In the genomic region with DNA sequence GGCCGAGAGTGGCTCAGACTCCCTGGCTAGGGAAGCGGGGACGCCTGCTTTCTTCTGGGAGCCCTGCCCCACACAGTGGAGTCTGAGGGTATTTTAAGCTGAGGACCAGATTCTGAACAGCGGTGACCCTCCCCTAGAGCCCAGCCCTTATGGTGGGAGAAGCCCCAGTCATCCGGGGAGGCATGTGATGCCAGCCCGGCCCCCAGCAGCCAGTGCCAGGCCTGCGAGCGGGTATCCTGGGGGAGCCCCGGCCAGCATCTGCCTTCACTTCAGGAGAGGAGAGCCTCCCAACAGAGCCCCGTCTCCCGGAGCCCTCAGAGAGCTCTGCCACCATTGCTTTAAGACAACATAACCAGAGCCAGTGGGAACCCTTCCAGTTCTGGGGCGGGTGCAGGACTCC, we compare ENCODE assay signal across 1 cellular context.
TF ChIP-seq lines count a peak whose summit lies in the region.

No MANE protein-coding gene starts in this region.

TF ChIP-seq in SK-N-SH, 30 proteins besides CTCF, POLR2A, EP300 and RAD21 (continued from another document):
- TF ChIP-seq, protein P1, sequence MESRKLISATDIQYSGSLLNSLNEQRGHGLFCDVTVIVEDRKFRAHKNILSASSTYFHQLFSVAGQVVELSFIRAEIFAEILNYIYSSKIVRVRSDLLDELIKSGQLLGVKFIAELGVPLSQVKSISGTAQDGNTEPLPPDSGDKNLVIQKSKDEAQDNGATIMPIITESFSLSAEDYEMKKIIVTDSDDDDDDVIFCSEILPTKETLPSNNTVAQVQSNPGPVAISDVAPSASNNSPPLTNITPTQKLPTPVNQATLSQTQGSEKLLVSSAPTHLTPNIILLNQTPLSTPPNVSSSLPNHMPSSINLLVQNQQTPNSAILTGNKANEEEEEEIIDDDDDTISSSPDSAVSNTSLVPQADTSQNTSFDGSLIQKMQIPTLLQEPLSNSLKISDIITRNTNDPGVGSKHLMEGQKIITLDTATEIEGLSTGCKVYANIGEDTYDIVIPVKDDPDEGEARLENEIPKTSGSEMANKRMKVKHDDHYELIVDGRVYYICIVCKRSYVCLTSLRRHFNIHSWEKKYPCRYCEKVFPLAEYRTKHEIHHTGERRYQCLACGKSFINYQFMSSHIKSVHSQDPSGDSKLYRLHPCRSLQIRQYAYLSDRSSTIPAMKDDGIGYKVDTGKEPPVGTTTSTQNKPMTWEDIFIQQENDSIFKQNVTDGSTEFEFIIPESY (IDR thresholded peaks at IDR 0.05; ENCODE audit: borderline replicate concordance, low read depth) = no peak
- TF ChIP-seq USF1 (IDR thresholded peaks at IDR 0.05; ENCODE audit: borderline replicate concordance, low read depth) (no peak), FOSL2 (IDR thresholded peaks at IDR 0.05; ENCODE audit: borderline replicate concordance, low read depth) (no peak), TAF1 (IDR thresholded peaks at IDR 0.05; ENCODE audit: borderline replicate concordance, low read depth, low read length) (no peak), REST (IDR thresholded peaks at IDR 0.05; ENCODE audit: low read depth, low read length) (no peak), RCOR1 (IDR thresholded peaks at IDR 0.05; ENCODE audit: low read length) (no peak), RFX5 (IDR thresholded peaks at IDR 0.05; ENCODE audit: low read length) (no peak), ELF1 (IDR thresholded peaks at IDR 0.05) (no peak), MXI1 (IDR thresholded peaks at IDR 0.05; ENCODE audit: low read depth, low read length) (no peak), CHD2 (IDR thresholded peaks at IDR 0.05; ENCODE audit: low read length, partially characterized antibody) (no peak)
- TF ChIP-seq, protein P2, sequence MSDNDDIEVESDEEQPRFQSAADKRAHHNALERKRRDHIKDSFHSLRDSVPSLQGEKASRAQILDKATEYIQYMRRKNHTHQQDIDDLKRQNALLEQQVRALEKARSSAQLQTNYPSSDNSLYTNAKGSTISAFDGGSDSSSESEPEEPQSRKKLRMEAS (IDR thresholded peaks at IDR 0.05; ENCODE audit: low read depth) = no peak
- TF ChIP-seq, protein P3, sequence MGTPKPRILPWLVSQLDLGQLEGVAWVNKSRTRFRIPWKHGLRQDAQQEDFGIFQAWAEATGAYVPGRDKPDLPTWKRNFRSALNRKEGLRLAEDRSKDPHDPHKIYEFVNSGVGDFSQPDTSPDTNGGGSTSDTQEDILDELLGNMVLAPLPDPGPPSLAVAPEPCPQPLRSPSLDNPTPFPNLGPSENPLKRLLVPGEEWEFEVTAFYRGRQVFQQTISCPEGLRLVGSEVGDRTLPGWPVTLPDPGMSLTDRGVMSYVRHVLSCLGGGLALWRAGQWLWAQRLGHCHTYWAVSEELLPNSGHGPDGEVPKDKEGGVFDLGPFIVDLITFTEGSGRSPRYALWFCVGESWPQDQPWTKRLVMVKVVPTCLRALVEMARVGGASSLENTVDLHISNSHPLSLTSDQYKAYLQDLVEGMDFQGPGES (IDR thresholded peaks at IDR 0.05; ENCODE audit: low read depth, low read length) = no peak
- TF ChIP-seq, protein P4, sequence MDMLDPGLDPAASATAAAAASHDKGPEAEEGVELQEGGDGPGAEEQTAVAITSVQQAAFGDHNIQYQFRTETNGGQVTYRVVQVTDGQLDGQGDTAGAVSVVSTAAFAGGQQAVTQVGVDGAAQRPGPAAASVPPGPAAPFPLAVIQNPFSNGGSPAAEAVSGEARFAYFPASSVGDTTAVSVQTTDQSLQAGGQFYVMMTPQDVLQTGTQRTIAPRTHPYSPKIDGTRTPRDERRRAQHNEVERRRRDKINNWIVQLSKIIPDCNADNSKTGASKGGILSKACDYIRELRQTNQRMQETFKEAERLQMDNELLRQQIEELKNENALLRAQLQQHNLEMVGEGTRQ (IDR thresholded peaks at IDR 0.05; ENCODE audit: borderline replicate concordance, low read depth, low read length) = no peak
